19 cellular contexts compared by ENCODE assay signal in genomic region chr3:69299344-69299743, GRCh38.
DNase-seq lines count a peak whose midpoint lies in the region; ATAC-seq and TF ChIP-seq lines count a peak whose summit lies in the region.
"Had no signal": no experiment of that assay in that cellular context is flagged by ENCODE, and none has a peak within 500 bp of the region (broad histone marks: within the 10 kb centered on the region; RNA-seq: fewer than 3 reads in every experiment).

No MANE protein-coding gene starts in this region.

- no peaks in the 10 kb centered on the region for H3K27me3 Mint-ChIP-seq in Caco-2 (ENCODE audit: insufficient read depth, unreplicated experiment)
- H3K27me3 Mint-ChIP-seq in endodermal cell (ENCODE audit: insufficient read depth): peaks cover 4% of the 10 kb centered on the region
- H3K27me3 Mint-ChIP-seq in mesothelial cell of epicardium (ENCODE audit: low read depth): no peaks in the 10 kb centered on the region
- H3K27me3 Mint-ChIP-seq: activated CD4-positive, alpha-beta T cell treated with anti-CD3 and anti-CD28 coated beads, Interleukin-2, amount 10 ng/mL, durations not matched to agents 24 days and 14 days; stimulated activated naive B cell treated with anti-CD40 and anti-IgM and Interleukin-4, amounts not matched to agents 10 μg/mL and 1 μg/mL and 100 μg/mL, for 72 hours had no signal

- BruUV-seq in Caco-2 (replicated peaks; lab: Mats Ljungman, UMichigan): no TSS peak

- H2BK15ac ChIP-seq in mesendoderm (replicated peaks; ENCODE audit: low read depth): no peak overlapping the region

- H3K4me3 ChIP-seq in Caco-2 (ENCODE audit: low read depth, low read length) (no peak overlapping the region), endodermal cell (ENCODE audit: low read length) (no peak overlapping the region), mucosa of descending colon (no peak overlapping the region), mesendoderm (ENCODE audit: low read length) (no peak overlapping the region)
- H3K4me3 ChIP-seq: left ventricle myocardium inferior, right lobe of liver, thoracic aorta had no signal

- H3K4me1 ChIP-seq in Caco-2 (peaks cover 77% of the 10 kb centered on the region), endodermal cell (ENCODE audit: control insufficient read depth, insufficient read depth, low read length) (no peaks in the 10 kb centered on the region), mucosa of descending colon (ENCODE audit: low read depth) (no peaks in the 10 kb centered on the region), mesendoderm (ENCODE audit: control insufficient read depth, low read depth, low read length) (no peaks in the 10 kb centered on the region)
- H3K4me1 ChIP-seq: right lobe of liver had no signal

- no peaks in the 10 kb centered on the region for H3K79me2 ChIP-seq in mesendoderm (ENCODE audit: control insufficient read depth, insufficient read depth, low read length)

- H2BK5ac ChIP-seq in mesendoderm (ENCODE audit: low read length): no peak overlapping the region

- H3K27ac Mint-ChIP-seq in Caco-2 (ENCODE audit: unreplicated experiment) (peak overlapping the region; percentile 59), endodermal cell (no peak overlapping the region), mesothelial cell of epicardium (peak overlapping the region; percentile 74)
- H3K27ac Mint-ChIP-seq: activated CD4-positive, alpha-beta T cell treated with anti-CD3 and anti-CD28 coated beads, Interleukin-2, amount 10 ng/mL, durations not matched to agents 24 days and 14 days; stimulated activated naive B cell treated with anti-CD40 and anti-IgM and Interleukin-4, amounts not matched to agents 10 μg/mL and 1 μg/mL and 100 μg/mL, for 72 hours had no signal

- H3K79me1 ChIP-seq in mesendoderm (ENCODE audit: low read length): no peaks in the 10 kb centered on the region

- no peak overlapping the region for H2BK120ac ChIP-seq in mesendoderm (ENCODE audit: low read depth, low read length)

- no peak overlapping the region for H3K4me2 ChIP-seq in mesendoderm (ENCODE audit: low read length)

- no peak overlapping the region for H3K4ac ChIP-seq in mesendoderm (ENCODE audit: low read depth, low read length)

- H3K9ac ChIP-seq in endodermal cell (ENCODE audit: extremely low read depth, low read length, poor library complexity, severe bottlenecking) (no peak overlapping the region), mesendoderm (ENCODE audit: low read length) (no peak overlapping the region)

- POLR2A ChIA-PET in Caco-2 (lab: Charles Lee): no interaction called here

- DNase-seq in Caco-2 (no peak), endodermal cell (no peak), mesothelial cell of epicardium (ENCODE audit: low spot score in 2 of 2, unreplicated experiment in 2 of 2) (no peak), mucosa of descending colon (no peak), NCI-H1105 (lab: John Stamatoyannopoulos, UW) (no peak), mesendoderm (no peak), NCI-H2081 treated with DMSO at 0.1 percent for 48 hours (lab: John Stamatoyannopoulos, UW) (no peak)
- DNase-seq: activated CD4-positive, alpha-beta T cell treated with anti-CD3 and anti-CD28 coated beads, Interleukin-2, amount 10 ng/mL, durations not matched to agents 24 days and 14 days; activated CD8-positive, alpha-beta memory T cell treated with anti-CD3 and anti-CD28 coated beads, Interleukin-2, amount 50 U/mL, for 48 hours; activated effector memory CD4-positive, alpha-beta T cell treated with Interleukin-2 at 50 U/mL for 16 hours; KBM-7; left ventricle myocardium inferior; NCI-H1092; NCI-H526; right lobe of liver; stimulated activated naive B cell treated with anti-CD40 and anti-IgM and Interleukin-4, amounts not matched to agents 10 μg/mL and 1 μg/mL and 100 μg/mL, for 72 hours had no signal

- no peak for TF ChIP-seq CTCF in Caco-2 (IDR thresholded peaks at IDR 0.05; ENCODE audit: insufficient read depth in 1 of 2, low read depth in 1 of 2, low read length in 1 of 2, severe bottlenecking in 1 of 2, unreplicated experiment in 1 of 2)
- TF ChIP-seq CTCF in VCaP (conservative IDR thresholded peaks at IDR 0.05): peak; percentile 52
- peak; percentile 33 for TF ChIP-seq CTCF in endodermal cell (conservative IDR thresholded peaks at IDR 0.05)
- TF ChIP-seq CTCF in mesothelial cell of epicardium (IDR thresholded peaks at IDR 0.05; ENCODE audit: unreplicated experiment): peak; percentile 19
- TF ChIP-seq CTCF in mucosa of descending colon (IDR thresholded peaks at IDR 0.05): no peak

- ATAC-seq in mucosa of descending colon: no peak
- ATAC-seq: right lobe of liver; stimulated activated naive B cell treated with anti-CD40 and anti-IgM and Interleukin-4, amounts not matched to agents 10 μg/mL and 1 μg/mL and 100 μg/mL, for 72 hours had no signal

- H3K4me3 Mint-ChIP-seq in Caco-2 (ENCODE audit: unreplicated experiment) (no peak overlapping the region), endodermal cell (no peak overlapping the region), mesothelial cell of epicardium (no peak overlapping the region)
- H3K4me3 Mint-ChIP-seq: activated CD4-positive, alpha-beta T cell treated with anti-CD3 and anti-CD28 coated beads, Interleukin-2, amount 10 ng/mL, durations not matched to agents 24 days and 14 days; stimulated activated naive B cell treated with anti-CD40 and anti-IgM and Interleukin-4, amounts not matched to agents 10 μg/mL and 1 μg/mL and 100 μg/mL, for 72 hours had no signal

- no peaks in the 10 kb centered on the region for H3K9me3 Mint-ChIP-seq in Caco-2 (ENCODE audit: unreplicated experiment)
- no peaks in the 10 kb centered on the region for H3K9me3 Mint-ChIP-seq in endodermal cell
- no peaks in the 10 kb centered on the region for H3K9me3 Mint-ChIP-seq in mesothelial cell of epicardium
- H3K9me3 Mint-ChIP-seq: activated CD4-positive, alpha-beta T cell treated with anti-CD3 and anti-CD28 coated beads, Interleukin-2, amount 10 ng/mL, durations not matched to agents 24 days and 14 days; stimulated activated naive B cell treated with anti-CD40 and anti-IgM and Interleukin-4, amounts not matched to agents 10 μg/mL and 1 μg/mL and 100 μg/mL, for 72 hours had no signal

- no peak overlapping the region for H3K23ac ChIP-seq in mesendoderm (ENCODE audit: low read length)

- no peak overlapping the region for H4K5ac ChIP-seq in mesendoderm (ENCODE audit: low read length)

- H3K18ac ChIP-seq in mesendoderm (ENCODE audit: low read length): no peak overlapping the region

- WGBS in endodermal cell (ENCODE audit: insufficient coverage in 1 of 2, insufficient read length in 1 of 2), 2 experiments: 89 to 100% methylated on average over 2 to 3 of the region's 3 CpGs
- WGBS in mesendoderm (ENCODE audit: extremely low coverage, insufficient coverage, low lambda C conversion rate): no CpG with 5 or more reads among the region's 3 CpGs

- H3K36me3 ChIP-seq in Caco-2 (ENCODE audit: control insufficient read depth, insufficient read depth, low read length) (no peaks in the 10 kb centered on the region), endodermal cell (ENCODE audit: control insufficient read depth, insufficient read depth, low read length) (no peaks in the 10 kb centered on the region), mucosa of descending colon (ENCODE audit: low read depth) (no peaks in the 10 kb centered on the region), mesendoderm (ENCODE audit: control insufficient read depth, insufficient read depth, low read length) (no peaks in the 10 kb centered on the region)
- H3K36me3 ChIP-seq: left ventricle myocardium inferior, right lobe of liver, thoracic aorta had no signal

- H3K9me3 ChIP-seq in Caco-2: no peaks in the 10 kb centered on the region
- H3K9me3 ChIP-seq in endodermal cell (ENCODE audit: control insufficient read depth, low read length): no peaks in the 10 kb centered on the region
- no peaks in the 10 kb centered on the region for H3K9me3 ChIP-seq in mucosa of descending colon
- H3K9me3 ChIP-seq: left ventricle myocardium inferior, right lobe of liver, thoracic aorta had no signal

- H2AK5ac ChIP-seq in mesendoderm (ENCODE audit: low read length): no peak overlapping the region

- H3K27ac ChIP-seq in VCaP (no peak overlapping the region), endodermal cell (ENCODE audit: low read depth, low read length) (no peak overlapping the region), mesendoderm (ENCODE audit: low read depth, low read length) (no peak overlapping the region)
- H3K27ac ChIP-seq: epithelial cell of prostate, left ventricle myocardium inferior, right lobe of liver, thoracic aorta had no signal

- H3K56ac ChIP-seq in mesendoderm (ENCODE audit: low read length): no peak overlapping the region

- peaks cover 44% of the 10 kb centered on the region for H3K4me1 Mint-ChIP-seq in Caco-2 (ENCODE audit: low read depth, unreplicated experiment)
- peaks cover 10% of the 10 kb centered on the region for H3K4me1 Mint-ChIP-seq in endodermal cell
- H3K4me1 Mint-ChIP-seq in mesothelial cell of epicardium: peaks cover 67% of the 10 kb centered on the region
- H3K4me1 Mint-ChIP-seq: stimulated activated naive B cell treated with anti-CD40 and anti-IgM and Interleukin-4, amounts not matched to agents 10 μg/mL and 1 μg/mL and 100 μg/mL, for 72 hours had no signal

- H3K27me3 ChIP-seq in Caco-2 (replicated peaks; ENCODE audit: control insufficient read depth, insufficient read depth, low read length) (no peaks in the 10 kb centered on the region), endodermal cell (ENCODE audit: control insufficient read depth, insufficient read depth, low read length, poor library complexity, severe bottlenecking) (no peaks in the 10 kb centered on the region), mesendoderm (ENCODE audit: insufficient read depth, low read length, poor library complexity) (no peaks in the 10 kb centered on the region)
- H3K27me3 ChIP-seq: right lobe of liver had no signal

- no peak overlapping the region for H4K8ac ChIP-seq in mesendoderm (ENCODE audit: low read depth, low read length)

- intact Hi-C loops in Caco-2 (cut with micrococcal nuclease; ENCODE audit: unreplicated experiment) (no loop called here), mucosa of descending colon (cut with DNase I, micrococcal nuclease) (no loop called here)

- no peaks in the 10 kb centered on the region for H3K36me3 Mint-ChIP-seq in Caco-2 (ENCODE audit: insufficient read depth, unreplicated experiment)
- H3K36me3 Mint-ChIP-seq in endodermal cell (ENCODE audit: low read depth): no peaks in the 10 kb centered on the region
- no peaks in the 10 kb centered on the region for H3K36me3 Mint-ChIP-seq in mesothelial cell of epicardium
- H3K36me3 Mint-ChIP-seq: stimulated activated naive B cell treated with anti-CD40 and anti-IgM and Interleukin-4, amounts not matched to agents 10 μg/mL and 1 μg/mL and 100 μg/mL, for 72 hours had no signal

- CTCF ChIA-PET in Caco-2 (lab: Charles Lee): no interaction called here

Comparison
In these comparisons a context has a peak if more than half of its experiments do, and no peak if none do; other contexts are left out.
1. CTCF ChIP-seq: peak in VCaP (single experiment), endodermal cell (single experiment) and mesothelial cell of epicardium (single experiment); none in Caco-2 (0 of 2) and mucosa of descending colon (single experiment).